In the genomic region with DNA sequence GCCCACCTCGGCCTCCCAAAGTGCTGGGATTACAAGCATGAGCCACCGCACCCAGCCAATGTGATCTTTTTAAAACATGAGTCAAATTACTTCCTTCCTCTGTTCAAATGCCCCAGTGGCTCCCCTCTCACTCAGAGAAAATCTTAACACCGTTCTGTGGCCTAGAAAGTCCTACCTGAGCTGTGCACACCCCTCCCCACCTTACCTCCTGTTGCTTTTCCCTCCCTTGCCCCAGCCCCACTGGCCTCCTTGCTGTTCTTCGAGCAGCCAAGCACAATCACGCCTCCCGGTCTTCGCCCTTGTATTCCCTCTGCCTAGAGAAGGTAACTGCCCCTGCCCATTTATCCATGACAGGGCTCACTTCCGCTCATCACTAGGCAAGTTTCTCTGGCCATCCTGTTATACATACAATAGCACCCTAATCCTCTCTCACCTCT, we compare ENCODE assay signal across 14 cellular contexts.
DNase-seq lines count a peak whose midpoint lies in the region; ATAC-seq and TF ChIP-seq lines count a peak whose summit lies in the region.
"Had no signal": no experiment of that assay in that cellular context is flagged by ENCODE, and none has a peak within 500 bp of the region (broad histone marks: within the 10 kb centered on the region; RNA-seq: fewer than 3 reads in every experiment).

No MANE protein-coding gene starts in this region.

- H3K4me3 Mint-ChIP-seq in CD8-positive, alpha-beta T cell: peak overlapping the region; percentile 67
- peak overlapping the region; percentile 99 for H3K4me3 Mint-ChIP-seq in T-helper 17 cell
- H3K4me3 Mint-ChIP-seq: H9, natural killer cell had no signal

- peak overlapping the region; percentile 84 for H3K27ac Mint-ChIP-seq in CD8-positive, alpha-beta T cell
- H3K27ac Mint-ChIP-seq in T-helper 17 cell: peak overlapping the region; percentile 96
- H3K27ac Mint-ChIP-seq: effector memory CD8-positive, alpha-beta T cell; natural killer cell had no signal

- peak overlapping the region; percentile 78 for H3K56ac ChIP-seq in mesendoderm (ENCODE audit: low read length)

- no peaks in the 10 kb centered on the region for H3K36me3 ChIP-seq in BLaER1 treated with 17β-estradiol and CSF1 and Interleukin-3, amounts not matched to agents 10 nM and 100 nM
- no peaks in the 10 kb centered on the region for H3K36me3 ChIP-seq in CD8-positive, alpha-beta T cell (ENCODE audit: insufficient read depth, low read length)
- no peaks in the 10 kb centered on the region for H3K36me3 ChIP-seq in mesendoderm (ENCODE audit: control insufficient read depth, insufficient read depth, low read length)
- no peaks in the 10 kb centered on the region for H3K36me3 ChIP-seq in right atrium auricular region
- H3K36me3 ChIP-seq: left lung had no signal

- H3K9me3 Mint-ChIP-seq in CD8-positive, alpha-beta T cell: no peaks in the 10 kb centered on the region

- H3K4me1 ChIP-seq in BLaER1 treated with 17β-estradiol and CSF1 and Interleukin-3, amounts not matched to agents 10 nM and 100 nM: peaks cover 9 to 82% (median 50%) of the 10 kb centered on the region in 10 experiments
- H3K4me1 ChIP-seq in CD8-positive, alpha-beta T cell (ENCODE audit: insufficient read depth, low read length): peaks cover 47% of the 10 kb centered on the region
- peaks cover 6% of the 10 kb centered on the region for H3K4me1 ChIP-seq in mesendoderm (ENCODE audit: control insufficient read depth, low read depth, low read length)
- no peaks in the 10 kb centered on the region for H3K4me1 ChIP-seq in right atrium auricular region
- H3K4me1 ChIP-seq: left lung had no signal

- intact Hi-C loops in CD8-positive, alpha-beta T cell (cut with DNase I, micrococcal nuclease): no loop called here

- H3K9me3 ChIP-seq in BLaER1 treated with 17β-estradiol and CSF1 and Interleukin-3, amounts not matched to agents 10 nM and 100 nM (replicated peaks in 1 of 11): no peaks in the 10 kb centered on the region
- H3K9me3 ChIP-seq in CD8-positive, alpha-beta T cell (ENCODE audit: low read length): no peaks in the 10 kb centered on the region
- H3K9me3 ChIP-seq in T-helper 17 cell (ENCODE audit: control insufficient read depth, low read length, poor library complexity, severe bottlenecking) (no peaks in the 10 kb centered on the region), right atrium auricular region (no peaks in the 10 kb centered on the region)
- H3K9me3 ChIP-seq: left lung had no signal

- peak overlapping the region in 4 of 11 experiments; percentile 18 to 68 (median 52); a peak in 8 of 22 replicates for H3K27ac ChIP-seq in BLaER1 treated with 17β-estradiol and CSF1 and Interleukin-3, amounts not matched to agents 10 nM and 100 nM
- no peak overlapping the region for H3K27ac ChIP-seq in CD8-positive, alpha-beta T cell (ENCODE audit: low read depth, low read length)
- H3K27ac ChIP-seq in mesendoderm (ENCODE audit: low read depth, low read length): peak overlapping the region; percentile 52
- no peak overlapping the region for H3K27ac ChIP-seq in right atrium auricular region
- H3K27ac ChIP-seq: left lung had no signal

- peaks cover 0 to 23% (median 0%) of the 10 kb centered on the region in 11 experiments; a peak in 6 of 22 replicates for H3K27me3 ChIP-seq in BLaER1 treated with 17β-estradiol and CSF1 and Interleukin-3, amounts not matched to agents 10 nM and 100 nM
- no peaks in the 10 kb centered on the region for H3K27me3 ChIP-seq in CD8-positive, alpha-beta T cell (ENCODE audit: insufficient read depth, low read length)
- H3K27me3 ChIP-seq in mesendoderm (ENCODE audit: insufficient read depth, low read length, poor library complexity) (no peaks in the 10 kb centered on the region), right atrium auricular region (no peaks in the 10 kb centered on the region)
- H3K27me3 ChIP-seq: left lung had no signal

- H3K27me3 Mint-ChIP-seq in CD8-positive, alpha-beta T cell (ENCODE audit: low read depth): no peaks in the 10 kb centered on the region
- no peaks in the 10 kb centered on the region for H3K27me3 Mint-ChIP-seq in T-helper 17 cell

- H4K5ac ChIP-seq in mesendoderm (ENCODE audit: low read length): no peak overlapping the region

- no peak overlapping the region for H3K23ac ChIP-seq in mesendoderm (ENCODE audit: low read length)

- no peak overlapping the region for H3K4me3 ChIP-seq in BLaER1 treated with 17β-estradiol and CSF1 and Interleukin-3, amounts not matched to agents 10 nM and 100 nM
- H3K4me3 ChIP-seq in CD8-positive, alpha-beta T cell (ENCODE audit: low read depth, low read length): no peak overlapping the region
- H3K4me3 ChIP-seq in mesendoderm (ENCODE audit: low read length): no peak overlapping the region
- no peak overlapping the region for H3K4me3 ChIP-seq in right atrium auricular region
- H3K4me3 ChIP-seq: left lung had no signal

- H2BK5ac ChIP-seq in mesendoderm (ENCODE audit: low read length): peak overlapping the region; percentile 68

- H4K20me1 ChIP-seq in BLaER1 treated with 17β-estradiol and CSF1 and Interleukin-3, amounts not matched to agents 10 nM and 100 nM: no peaks in the 10 kb centered on the region

- POLR2A ChIA-PET in CD8-positive, alpha-beta T cell (lab: Charles Lee): interaction anchor here (1.6 to 2.7 kb wide), 3 partner anchors 9 to 70 kb away, joined by 4 to 14 read pairs (median 5); partner anchors contain the start of gene ID3

- peak overlapping the region; percentile 36 to 75 (median 58); a peak in 21 of 22 replicates for H3K4me2 ChIP-seq in BLaER1 treated with 17β-estradiol and CSF1 and Interleukin-3, amounts not matched to agents 10 nM and 100 nM
- no peak overlapping the region for H3K4me2 ChIP-seq in mesendoderm (ENCODE audit: low read length)

- DNase-seq in CD8-positive, alpha-beta T cell: peak in 2 of 7 experiments; percentile 20 to 35
- DNase-seq in T-helper 17 cell: no peak
- peak; percentile 93 for DNase-seq in mesendoderm
- no peak for DNase-seq in NCI-H1048 (lab: John Stamatoyannopoulos, UW)
- DNase-seq in right atrium auricular region (ENCODE audit: low spot score): no peak
- DNase-seq: effector memory CD8-positive, alpha-beta T cell; H9; left lung; natural killer cell; NCI-H1694 treated with DMSO at 0.1 percent for 48 hours; NCI-H446; SIG-M5 had no signal

- peak; percentile 42 for ATAC-seq in CD8-positive, alpha-beta T cell
- ATAC-seq in T-helper 17 cell (no peak), GM18520 (IDR thresholded peaks at IDR 0.05; ENCODE audit: unreplicated experiment) (no peak)
- ATAC-seq: effector memory CD8-positive, alpha-beta T cell; left lung; natural killer cell had no signal

- CTCF ChIA-PET in CD8-positive, alpha-beta T cell (lab: Charles Lee): interaction anchor here (3.1 to 22.8 kb wide), 2 partner anchors 8 to 80 kb away, joined by 26 to 1167 read pairs; partner anchors contain the start of gene ID3

- H3K4me1 Mint-ChIP-seq in CD8-positive, alpha-beta T cell (ENCODE audit: low read depth): peaks cover 51% of the 10 kb centered on the region
- H3K4me1 Mint-ChIP-seq in T-helper 17 cell: peaks cover 30% of the 10 kb centered on the region
- H3K4me1 Mint-ChIP-seq: natural killer cell had no signal

- no peak overlapping the region for H4K8ac ChIP-seq in mesendoderm (ENCODE audit: low read depth, low read length)

- TF ChIP-seq CTCF in CD8-positive, alpha-beta T cell (IDR thresholded peaks at IDR 0.05): no peak
- TF ChIP-seq CTCF in right atrium auricular region (IDR thresholded peaks at IDR 0.05): no peak

- H2BK15ac ChIP-seq in mesendoderm (replicated peaks; ENCODE audit: low read depth): no peak overlapping the region

- WGBS in mesendoderm (ENCODE audit: extremely low coverage, insufficient coverage, low lambda C conversion rate): no CpG with 5 or more reads among the region's 8 CpGs

- peak overlapping the region; percentile 62 for H2AK5ac ChIP-seq in mesendoderm (ENCODE audit: low read length)

- H3K4ac ChIP-seq in mesendoderm (ENCODE audit: low read depth, low read length): no peak overlapping the region

- no peak overlapping the region for H2BK120ac ChIP-seq in mesendoderm (ENCODE audit: low read depth, low read length)

- peaks cover 1% of the 10 kb centered on the region for H3K36me3 Mint-ChIP-seq in CD8-positive, alpha-beta T cell
- peaks cover 10% of the 10 kb centered on the region for H3K36me3 Mint-ChIP-seq in T-helper 17 cell (ENCODE audit: low read depth)
- H3K36me3 Mint-ChIP-seq: natural killer cell had no signal

- peak overlapping the region in 4 of 11 experiments; percentile 26 to 52 (median 40); a peak in 3 of 22 replicates for H3K9ac ChIP-seq in BLaER1 treated with 17β-estradiol and CSF1 and Interleukin-3, amounts not matched to agents 10 nM and 100 nM
- H3K9ac ChIP-seq in mesendoderm (ENCODE audit: low read length): no peak overlapping the region

- H3K79me2 ChIP-seq in mesendoderm (ENCODE audit: control insufficient read depth, insufficient read depth, low read length): no peaks in the 10 kb centered on the region

- no peak overlapping the region for H3K18ac ChIP-seq in mesendoderm (ENCODE audit: low read length)

- no peaks in the 10 kb centered on the region for H3K79me1 ChIP-seq in mesendoderm (ENCODE audit: low read length)
